Comparison of ENCODE assay signal across 28 cellular contexts in genomic region chr4:99832854-99833253, GRCh38. TPM values are rescaled to one million over a fixed set of nuclear protein-coding genes. Genes with fewer than 3 reads are reported as not detected.
A peak's percentile ranks its signal among the peaks of the same experiment; 100 is the strongest.
DNase-seq lines count a peak whose midpoint lies in the region; FAIRE-seq and TF ChIP-seq lines count a peak whose summit lies in the region.
"Had no signal": no experiment of that assay in that cellular context is flagged by ENCODE, and none has a peak within 500 bp of the region (broad histone marks: within the 10 kb centered on the region; RNA-seq: fewer than 3 reads in every experiment).

No MANE protein-coding gene starts in this region.

- no peak for TF ChIP-seq POLR2A in sigmoid colon (IDR thresholded peaks at IDR 0.05)

- no peak overlapping the region for H3K4me3 ChIP-seq in adipocyte (ENCODE audit: low read length)
- no peak overlapping the region for H3K4me3 ChIP-seq in sigmoid colon
- H3K4me3 ChIP-seq: Peyer's patch, SK-N-MC had no signal

- peaks cover 14% of the 10 kb centered on the region for H3K4me1 ChIP-seq in adipocyte (ENCODE audit: control insufficient read depth, insufficient read depth, low read length)
- H3K4me1 ChIP-seq in sigmoid colon: peaks cover 0 to 26% (median 18%) of the 10 kb centered on the region in 4 donors
- H3K4me1 ChIP-seq: Peyer's patch had no signal

- DNase-seq in adipocyte (ENCODE audit: low read depth) (peak; percentile 45), fibroblast of peridontal ligament (ENCODE audit: extremely low read depth) (peak; percentile 20), sigmoid colon (no peak), GOT3 (lab: John Stamatoyannopoulos, UW) (no peak), NCI-H2081 treated with DMSO at 0.1 percent for 48 hours (lab: John Stamatoyannopoulos, UW) (no peak), DMS 273 treated with DMSO at 0.1 percent for 48 hours (lab: John Stamatoyannopoulos, UW) (no peak)
- DNase-seq: 8988T; AML-193; C1 segment of cervical spinal cord; CD8-positive, alpha-beta T cell; GF-D8; HCEC 1CT; NCI-H1092; NCI-H1417 treated with DMSO at 0.1 percent for 48 hours; NCI-H1694 treated with DMSO at 0.1 percent for 48 hours; NCI-H2081; NCI-H2171; NCI-H226; NCI-H510A; NCI-H69; OCI-M1; Peyer's patch; SIG-M5 had no signal

- H3K36me3 ChIP-seq in adipocyte (ENCODE audit: control insufficient read depth, insufficient read depth, low read length, severe bottlenecking) (no peaks in the 10 kb centered on the region), sigmoid colon (no peaks in the 10 kb centered on the region)
- H3K36me3 ChIP-seq: Peyer's patch had no signal

- intact Hi-C loops in sigmoid colon (cut with DNase I): no loop called here

- no peak overlapping the region for H3K9ac ChIP-seq in adipocyte (ENCODE audit: low read length)

- no peak for TF ChIP-seq CTCF in sigmoid colon (IDR thresholded peaks at IDR 0.05)

- no peak for TF ChIP-seq EP300 in sigmoid colon (IDR thresholded peaks at IDR 0.05)

- H3K27ac ChIP-seq in sigmoid colon: peak overlapping the region in 3 of 4 donors; percentile 24 to 55 (median 32)
- H3K27ac ChIP-seq: Peyer's patch, SK-N-MC had no signal

- WGBS in sigmoid colon, 2 donors: 20 to 58% methylated on average over 2 of the region's 2 CpGs

- FAIRE-seq in A204.1 (lab: Jason Lieb, UNC): peak; percentile 29
- FAIRE-seq: GM12891, H1 had no signal

- H3K9me3 ChIP-seq in adipocyte (ENCODE audit: control insufficient read depth, low read length): no peaks in the 10 kb centered on the region
- no peaks in the 10 kb centered on the region for H3K9me3 ChIP-seq in sigmoid colon
- H3K9me3 ChIP-seq: Peyer's patch had no signal

- no peaks in the 10 kb centered on the region for H3K27me3 ChIP-seq in adipocyte (replicated peaks; ENCODE audit: control insufficient read depth, insufficient read depth, low read length)
- no peaks in the 10 kb centered on the region for H3K27me3 ChIP-seq in sigmoid colon
- H3K27me3 ChIP-seq: Peyer's patch had no signal

RNA-seq across cellular contexts. Expression of gene DAPP1, which starts 16.2 kb away (rescaled TPM):
- 1 to 10 TPM in 3 of 4 donors, under 1 TPM in 1; 0.36 to 2.0 (median 1.2) TPM for total RNA-seq in sigmoid colon
- polyA plus RNA-seq in sigmoid colon: 10 to 100 TPM in 1 of 3 donors, 1 to 10 TPM in 2; 1.2 to 17.9 (median 3.0) TPM
- total RNA-seq: H1 had no signal
- polyA plus RNA-seq: AG04450, H1 had no signal

Comparison
In these comparisons a context has a peak if more than half of its experiments do, and no peak if none do; other contexts are left out.
1. DNase-seq: peak in adipocyte (single experiment) and fibroblast of peridontal ligament (single experiment); none in sigmoid colon (single experiment), GOT3 (single experiment), NCI-H2081 treated with DMSO at 0.1 percent for 48 hours (single experiment) and DMS 273 treated with DMSO at 0.1 percent for 48 hours (single experiment).